1 cellular context compared by ENCODE assay signal in the genomic region with DNA sequence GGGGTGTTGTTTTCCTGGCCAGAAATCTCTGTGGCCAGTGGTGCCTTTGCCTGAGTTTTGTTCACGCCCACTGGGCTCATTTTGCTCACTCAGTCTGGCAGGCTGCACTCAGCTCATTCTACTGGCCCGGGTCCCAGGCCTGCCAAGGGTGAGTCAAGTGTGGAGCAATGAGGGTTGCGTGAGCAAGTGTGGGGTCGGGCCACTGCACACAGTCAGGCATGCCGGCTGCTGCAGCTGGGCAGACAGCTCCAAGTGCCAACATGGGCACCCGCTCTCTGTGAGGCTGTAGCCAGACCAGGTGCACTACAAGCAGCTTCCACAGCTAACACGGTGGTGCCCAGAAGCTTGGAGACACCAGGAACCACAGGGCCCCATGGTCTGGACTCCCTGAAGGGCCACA.
TF ChIP-seq lines count a peak whose summit lies in the region.

No MANE protein-coding gene starts in this region.

TF ChIP-seq in SK-N-SH, 30 proteins besides CTCF, POLR2A, EP300 and RAD21 (continued from another document):
- TF ChIP-seq NRF1 (IDR thresholded peaks at IDR 0.05; ENCODE audit: low read depth, low read length) (no peak), RXRA (IDR thresholded peaks at IDR 0.05; ENCODE audit: borderline replicate concordance, low read depth) (no peak), RCOR1 (IDR thresholded peaks at IDR 0.05; ENCODE audit: low read length) (no peak), NFIC (IDR thresholded peaks at IDR 0.05; ENCODE audit: borderline replicate concordance) (no peak)
